28 cellular contexts compared by ENCODE assay signal in genomic region chr20:640674-641515, GRCh38. TPM values are rescaled to one million over a fixed set of nuclear protein-coding genes. Genes with fewer than 3 reads are reported as not detected.
A peak's percentile ranks its signal among the peaks of the same experiment; 100 is the strongest.
DNase-seq lines count a peak whose midpoint lies in the region; ATAC-seq and TF ChIP-seq lines count a peak whose summit lies in the region.
"Had no signal": no experiment of that assay in that cellular context is flagged by ENCODE, and none has a peak within 500 bp of the region (broad histone marks: within the 10 kb centered on the region; RNA-seq: fewer than 3 reads in every experiment).

No MANE protein-coding gene starts in this region.

- no peaks in the 10 kb centered on the region for H3K36me3 Mint-ChIP-seq in CD8-positive, alpha-beta memory T cell
- H3K36me3 Mint-ChIP-seq in effector memory CD8-positive, alpha-beta T cell (ENCODE audit: insufficient read depth): no peaks in the 10 kb centered on the region
- H3K36me3 Mint-ChIP-seq in nephron (ENCODE audit: low read depth): no peaks in the 10 kb centered on the region
- H3K36me3 Mint-ChIP-seq: memory B cell had no signal

- CTCF ChIA-PET in CD8-positive, alpha-beta memory T cell (lab: Charles Lee): no interaction called here

- POLR2A ChIA-PET in CD8-positive, alpha-beta memory T cell (lab: Charles Lee): no interaction called here

- H3K27ac Mint-ChIP-seq in CD8-positive, alpha-beta memory T cell: peak overlapping the region in 1 of 8 donors; percentile 43
- peak overlapping the region; percentile 38 to 53 for H3K27ac Mint-ChIP-seq in effector memory CD8-positive, alpha-beta T cell
- peak overlapping the region; percentile 68 to 90 (median 88) for H3K27ac Mint-ChIP-seq in nephron
- H3K27ac Mint-ChIP-seq: memory B cell had no signal

- no peak for TF ChIP-seq CTCF in nephron (IDR thresholded peaks at IDR 0.05; ENCODE audit: unreplicated experiment in 3 of 3)

- no peaks in the 10 kb centered on the region for H3K36me3 ChIP-seq in CD8-positive, alpha-beta memory T cell (ENCODE audit: insufficient read depth, low read length)
- H3K36me3 ChIP-seq: heart left ventricle, Peyer's patch, sigmoid colon, tibial nerve had no signal

- peaks cover 7% of the 10 kb centered on the region for H3K4me1 ChIP-seq in CD8-positive, alpha-beta memory T cell (ENCODE audit: insufficient read depth, low read length)

- H3K27me3 Mint-ChIP-seq in CD8-positive, alpha-beta memory T cell: peaks cover 18 to 24% of the 10 kb centered on the region in 2 donors
- peaks cover 12 to 16% of the 10 kb centered on the region in 2 donors for H3K27me3 Mint-ChIP-seq in effector memory CD8-positive, alpha-beta T cell
- H3K27me3 Mint-ChIP-seq in nephron (ENCODE audit: low read depth): peaks cover 8% of the 10 kb centered on the region

- no peak overlapping the region for H3K27ac ChIP-seq in CD8-positive, alpha-beta memory T cell (ENCODE audit: low read depth, low read length)
- H3K27ac ChIP-seq: 22Rv1, epithelial cell of prostate, parathyroid adenoma, Peyer's patch, sigmoid colon had no signal

- DNase-seq in DMS53 (lab: John Stamatoyannopoulos, UW) (peak; percentile 29), DMS53 treated with DMSO at 0.1 percent for 48 hours (lab: John Stamatoyannopoulos, UW; ENCODE audit: unreplicated experiment) (no peak), HCEC 1CT (no peak), cerebellum (ENCODE audit: low spot score) (no peak)
- no peak for DNase-seq in CD8-positive, alpha-beta memory T cell
- no peak for DNase-seq in effector memory CD8-positive, alpha-beta T cell
- DNase-seq: activated naive CD4-positive, alpha-beta T cell treated with anti-CD3 and anti-CD28 coated beads, Interleukin-2, amount 50 U/mL, for 16 hours; activated T-cell treated with anti-CD3 and anti-CD28 coated beads, Interleukin-2, amount 50 U/mL, for 48 hours; AML-193; aorta; DMS79; dorsolateral prefrontal cortex; GF-D8; KG1; NCI-H1436 treated with DMSO at 0.1 percent for 48 hours; NCI-H510A treated with DMSO at 0.1 percent for 48 hours; Peyer's patch; sigmoid colon had no signal

- H3K27me3 ChIP-seq in CD8-positive, alpha-beta memory T cell (ENCODE audit: insufficient read depth, low read length, poor library complexity, severe bottlenecking): peaks cover 7% of the 10 kb centered on the region
- H3K27me3 ChIP-seq: dorsolateral prefrontal cortex, Peyer's patch, tibial nerve had no signal

- peak overlapping the region in 4 of 7 donors; percentile 4 to 63 (median 56) for H3K4me3 Mint-ChIP-seq in CD8-positive, alpha-beta memory T cell
- peak overlapping the region in 1 of 2 donors; percentile 53 for H3K4me3 Mint-ChIP-seq in effector memory CD8-positive, alpha-beta T cell
- peak overlapping the region; percentile 69 to 79 (median 76) for H3K4me3 Mint-ChIP-seq in nephron
- H3K4me3 Mint-ChIP-seq: memory B cell had no signal

- peaks cover 8 to 26% (median 19%) of the 10 kb centered on the region in 3 donors for H3K4me1 Mint-ChIP-seq in CD8-positive, alpha-beta memory T cell
- H3K4me1 Mint-ChIP-seq in effector memory CD8-positive, alpha-beta T cell (ENCODE audit: low read depth in 2 of 2): peaks cover 5 to 14% of the 10 kb centered on the region in 2 donors
- H3K4me1 Mint-ChIP-seq in nephron: peaks cover 10% of the 10 kb centered on the region

- H3K9me3 ChIP-seq in CD8-positive, alpha-beta memory T cell (ENCODE audit: low read length): no peaks in the 10 kb centered on the region
- H3K9me3 ChIP-seq: heart left ventricle, Peyer's patch, sigmoid colon, tibial nerve had no signal

- no peaks in the 10 kb centered on the region for H3K9me3 Mint-ChIP-seq in CD8-positive, alpha-beta memory T cell
- H3K9me3 Mint-ChIP-seq in effector memory CD8-positive, alpha-beta T cell: no peaks in the 10 kb centered on the region
- H3K9me3 Mint-ChIP-seq in nephron: no peaks in the 10 kb centered on the region
- H3K9me3 Mint-ChIP-seq: memory B cell had no signal

- no peak overlapping the region for H3K4me3 ChIP-seq in CD8-positive, alpha-beta memory T cell (ENCODE audit: low read length)
- H3K4me3 ChIP-seq: dorsolateral prefrontal cortex, heart left ventricle, Peyer's patch, sigmoid colon, tibial nerve had no signal

- no peak for ATAC-seq in effector memory CD8-positive, alpha-beta T cell (replicated peaks)
- no peak for ATAC-seq in GM19455 (IDR thresholded peaks at IDR 0.05; ENCODE audit: unreplicated experiment)
- ATAC-seq: heart left ventricle had no signal

RNA-seq across cellular contexts. Expression of gene SRXN1, which starts 12.1 kb away (rescaled TPM):
- total RNA-seq in CD8-positive, alpha-beta memory T cell: 10 to 100 TPM; 25.9 to 26.3 TPM
- polyA plus RNA-seq in CD8-positive, alpha-beta memory T cell: 20.3 TPM
- 6.5 TPM for total RNA-seq in cerebellum

RNA-seq across cellular contexts. Expression of gene TCF15, which starts 30.8 kb away (rescaled TPM):
- not detected for total RNA-seq in CD8-positive, alpha-beta memory T cell
- polyA plus RNA-seq in CD8-positive, alpha-beta memory T cell: not detected
- 0.36 TPM for total RNA-seq in cerebellum
- total RNA-seq: activated CD8-positive, alpha-beta memory T cell treated with anti-CD3 and anti-CD28 coated beads for 36 hours; Peyer's patch; SK-MEL-5 had no signal
- polyA plus RNA-seq: aorta had no signal

RNA-seq across cellular contexts. Expression of gene SCRT2, which starts 34.7 kb away (rescaled TPM):
- total RNA-seq in CD8-positive, alpha-beta memory T cell: not detected
- not detected for polyA plus RNA-seq in CD8-positive, alpha-beta memory T cell
- total RNA-seq in cerebellum: 2.9 TPM
- total RNA-seq: activated CD8-positive, alpha-beta memory T cell treated with anti-CD3 and anti-CD28 coated beads for 36 hours; aorta; heart left ventricle; Peyer's patch; sigmoid colon; SK-MEL-5; tibial nerve had no signal
- polyA plus RNA-seq: aorta, heart left ventricle, sigmoid colon had no signal
